Comparison of ENCODE assay signal across 19 cellular contexts in genomic region chr6:34232901-34233300, GRCh38. TPM values are rescaled to one million over a fixed set of nuclear protein-coding genes. Genes with fewer than 3 reads are reported as not detected.
DNase-seq lines count a peak whose midpoint lies in the region; ATAC-seq, FAIRE-seq and TF ChIP-seq lines count a peak whose summit lies in the region.
"Had no signal": no experiment of that assay in that cellular context is flagged by ENCODE, and none has a peak within 500 bp of the region (broad histone marks: within the 10 kb centered on the region; RNA-seq: fewer than 3 reads in every experiment).

No MANE protein-coding gene starts in this region.

- intact Hi-C loops in heart left ventricle (cut with DNase I): loop anchor here in 1 of 10 donors (5.0 kb wide), 1 partner anchor 36 kb away; no protein-coding TSS in a partner anchor
- intact Hi-C loops in pancreas (cut with DNase I): no loop called here
- intact Hi-C loops in prostate gland (cut with DNase I): no loop called here

- H3K9ac ChIP-seq in mesenchymal stem cell (ENCODE audit: low read length): peak overlapping the region; percentile 9
- no peak overlapping the region for H3K9ac ChIP-seq in SK-N-SH

- no peak overlapping the region for H2BK120ac ChIP-seq in mesenchymal stem cell (ENCODE audit: low read depth, low read length)

- peak overlapping the region; percentile 20 for H4K91ac ChIP-seq in mesenchymal stem cell (ENCODE audit: low read length)

- H3K27me3 ChIP-seq in cardiac muscle cell (no peaks in the 10 kb centered on the region), heart left ventricle (no peaks in the 10 kb centered on the region), mesenchymal stem cell (ENCODE audit: control insufficient read depth in 1 of 2, insufficient read depth in 1 of 2, low read length in 2 of 2) (no peaks in the 10 kb centered on the region), SK-N-SH (ENCODE audit: insufficient read depth) (no peaks in the 10 kb centered on the region), pancreas (no peaks in the 10 kb centered on the region), prostate gland (replicated peaks; ENCODE audit: insufficient read depth) (no peaks in the 10 kb centered on the region)

- no peak for TF ChIP-seq POLR2A in heart left ventricle (IDR thresholded peaks at IDR 0.05)
- no peak for TF ChIP-seq POLR2A in prostate gland (IDR thresholded peaks at IDR 0.05)

- H3K4me2 ChIP-seq in mesenchymal stem cell (ENCODE audit: low read length, poor library complexity, severe bottlenecking): no peak overlapping the region
- H3K4me2 ChIP-seq in SK-N-SH: no peak overlapping the region
- H3K4me2 ChIP-seq: A549 had no signal

- H2AFZ ChIP-seq in mesenchymal stem cell (ENCODE audit: low read depth, low read length) (no peak overlapping the region), SK-N-SH (ENCODE audit: low read depth) (no peak overlapping the region)

- H3K14ac ChIP-seq in mesenchymal stem cell (ENCODE audit: low read length in 2 of 2): no peak overlapping the region

- whole genome bisulfite sequencing in heart left ventricle, 4 donors: 78 to 82% (median 80%) methylated on average over 5 of the region's 5 CpGs
- WGBS in mesenchymal stem cell: 80% methylated on average over 5 of the region's 5 CpGs
- 92% methylated on average over 4 of the region's 5 CpGs for whole genome bisulfite sequencing in SK-N-SH (ENCODE audit: low lambda C conversion rate)
- 79 to 84% methylated on average over 5 of the region's 5 CpGs for WGBS in pancreas, 2 donors
- 92% methylated on average over 5 of the region's 5 CpGs for WGBS in prostate gland

- POLR2A ChIA-PET in SK-N-SH (lab: Yijun Ruan, JAX): interaction anchor here (1.4 kb wide), 1 partner anchor 9 kb away, joined by 5 read pairs; no protein-coding TSS in a partner anchor

- no peaks in the 10 kb centered on the region for H3K79me1 ChIP-seq in mesenchymal stem cell (replicated peaks; ENCODE audit: low read length, poor library complexity, severe bottlenecking)

- H3K9me3 ChIP-seq in cardiac muscle cell (ENCODE audit: low read depth) (no peaks in the 10 kb centered on the region), heart left ventricle (no peaks in the 10 kb centered on the region), mesenchymal stem cell (ENCODE audit: control insufficient read depth, low read length) (no peaks in the 10 kb centered on the region), SK-N-SH (no peaks in the 10 kb centered on the region), pancreas (no peaks in the 10 kb centered on the region), prostate gland (no peaks in the 10 kb centered on the region)
- H3K9me3 ChIP-seq: A549, thoracic aorta had no signal

- no peak for TF ChIP-seq EP300 in SK-N-SH (IDR thresholded peaks at IDR 0.05; ENCODE audit: borderline replicate concordance in 1 of 2, low read depth in 1 of 2, low read length in 1 of 2)

- H3K4me1 ChIP-seq in cardiac muscle cell (ENCODE audit: low read depth) (peaks cover 17% of the 10 kb centered on the region), heart left ventricle (peaks cover 0 to 18% (median 10%) of the 10 kb centered on the region in 12 donors), mesenchymal stem cell (ENCODE audit: control insufficient read depth, insufficient read depth, low read depth, low read length) (peaks cover 27% of the 10 kb centered on the region), SK-N-SH (ENCODE audit: control insufficient read depth in 1 of 2, insufficient read depth in 2 of 2, low read depth in 1 of 2, low read length in 1 of 2) (peaks cover 0 to 7% of the 10 kb centered on the region in 2 experiments; a peak in 2 of 4 replicates), pancreas (peaks cover 0 to 3% (median 0%) of the 10 kb centered on the region in 3 donors), prostate gland (replicated peaks) (no peaks in the 10 kb centered on the region)

- H3K27ac ChIP-seq in cardiac muscle cell: peak overlapping the region; percentile 95
- no peak overlapping the region for H3K27ac ChIP-seq in heart left ventricle
- H3K27ac ChIP-seq in mesenchymal stem cell (ENCODE audit: low read length, poor library complexity, severe bottlenecking): no peak overlapping the region
- no peak overlapping the region for H3K27ac ChIP-seq in SK-N-SH (ENCODE audit: low read depth in 2 of 2, low read length in 1 of 2)
- H3K27ac ChIP-seq in pancreas: no peak overlapping the region
- no peak overlapping the region for H3K27ac ChIP-seq in prostate gland

- no peaks in the 10 kb centered on the region for H4K20me1 ChIP-seq in SK-N-SH (ENCODE audit: insufficient read depth)

- H3F3A ChIP-seq in SK-N-SH (replicated peaks; ENCODE audit: insufficient read depth): peaks cover 10% of the 10 kb centered on the region

- H2BK15ac ChIP-seq in mesenchymal stem cell (ENCODE audit: low read depth, poor library complexity, severe bottlenecking): peak overlapping the region; percentile 48

- H4K8ac ChIP-seq in mesenchymal stem cell (ENCODE audit: low read length): peak overlapping the region; percentile 12

- peaks cover 5% of the 10 kb centered on the region for H3K79me2 ChIP-seq in SK-N-SH (ENCODE audit: insufficient read depth)

- H3K4me3 ChIP-seq in cardiac muscle cell (no peak overlapping the region), heart left ventricle (no peak overlapping the region), mesenchymal stem cell (ENCODE audit: insufficient read depth in 1 of 2, low read depth in 1 of 2, low read length in 2 of 2) (no peak overlapping the region), SK-N-SH (ENCODE audit: low read depth in 2 of 2, low read length in 1 of 2) (no peak overlapping the region), pancreas (no peak overlapping the region), prostate gland (no peak overlapping the region)
- H3K4me3 ChIP-seq: A549, thoracic aorta had no signal

- CTCF ChIA-PET in SK-N-SH (lab: Yijun Ruan, JAX): interaction anchor here (0.8 to 1.2 kb wide), 3 partner anchors 36 to 182 kb away, joined by 3 to 5 read pairs (median 3); no protein-coding TSS in a partner anchor

- FAIRE-seq in pancreas (lab: Jason Lieb, UNC): no peak
- FAIRE-seq: A549 had no signal

- no peak for TF ChIP-seq RAD21 in SK-N-SH (IDR thresholded peaks at IDR 0.05; ENCODE audit: low read length)

- H2BK5ac ChIP-seq in mesenchymal stem cell (ENCODE audit: low read depth, low read length, poor library complexity, severe bottlenecking): no peak overlapping the region

- TF ChIP-seq CTCF in cardiac muscle cell (IDR thresholded peaks at IDR 0.05; ENCODE audit: low read depth, low read length): no peak
- TF ChIP-seq CTCF in heart left ventricle (IDR thresholded peaks at IDR 0.05): no peak
- TF ChIP-seq CTCF in SK-N-SH (IDR thresholded peaks at IDR 0.05): no peak
- no peak for TF ChIP-seq CTCF in pancreas (IDR thresholded peaks at IDR 0.05)
- no peak for TF ChIP-seq CTCF in prostate gland (IDR thresholded peaks at IDR 0.05)

- DNase-seq in cardiac muscle cell (ENCODE audit: low read depth in 1 of 2, low spot score in 1 of 2) (peak in 1 of 2 donors; percentile 31), heart left ventricle (no peak), amniotic epithelial cell (ENCODE audit: low read depth) (peak; percentile 53), mesenchymal stem cell (no peak), H4 (ENCODE audit: low spot score) (no peak), SK-N-SH (no peak), pancreas (no peak), prostate gland (ENCODE audit: low spot score) (no peak)
- DNase-seq: activated CD4-positive, alpha-beta T cell treated with anti-CD3 and anti-CD28 coated beads for 48 hours; KG1; mammary epithelial cell; NCI-H1436; NK-92 treated with Interleukin-12 subunit alpha and Interleukin-12 subunit beta, amount 100 ng/mL, for 24 hours; SHP77 treated with DMSO at 0.1 percent for 48 hours; stimulated activated CD4-positive, alpha-beta T cell treated with anti-CD3 and anti-CD28 coated beads, Interleukin-4, amount 100 ng/mL, for 24 hours; T-helper 9 cell had no signal

- no peak overlapping the region for H2BK12ac ChIP-seq in mesenchymal stem cell (ENCODE audit: low read length in 2 of 2)

- H3K4ac ChIP-seq in mesenchymal stem cell (ENCODE audit: low read depth in 1 of 2, low read length in 2 of 2): no peak overlapping the region

- no peak overlapping the region for H3K23ac ChIP-seq in mesenchymal stem cell (ENCODE audit: low read length in 2 of 2)

- ATAC-seq in heart left ventricle: no peak
- ATAC-seq in pancreas: no peak
- ATAC-seq: A549, sciatic nerve had no signal

- H2AK5ac ChIP-seq in mesenchymal stem cell (ENCODE audit: low read length, severe bottlenecking): no peak overlapping the region

- no peaks in the 10 kb centered on the region for H3K9me2 ChIP-seq in SK-N-SH

- no peak overlapping the region for H3K18ac ChIP-seq in mesenchymal stem cell (ENCODE audit: low read depth in 1 of 2, low read length in 2 of 2)

- H3K36me3 ChIP-seq in cardiac muscle cell (no peaks in the 10 kb centered on the region), heart left ventricle (no peaks in the 10 kb centered on the region), mesenchymal stem cell (ENCODE audit: control insufficient read depth in 1 of 2, insufficient read depth in 2 of 2, low read depth in 1 of 2, low read length in 2 of 2) (no peaks in the 10 kb centered on the region), SK-N-SH (replicated peaks in 1 of 2; ENCODE audit: control insufficient read depth in 1 of 2, insufficient read depth in 2 of 2, low read length in 1 of 2) (no peaks in the 10 kb centered on the region), pancreas (no peaks in the 10 kb centered on the region), prostate gland (no peaks in the 10 kb centered on the region)
- H3K36me3 ChIP-seq: thoracic aorta had no signal

RNA-seq across cellular contexts. Expression of gene HMGA1, which starts 3.8 kb away (rescaled TPM):
- total RNA-seq in cardiac muscle cell (505 and 639 TPM in 2 replicates), heart left ventricle (10 to 100 TPM; 36.4 to 71.5 (median 44.8) TPM), pancreas (10 to 100 TPM; 19.0 to 38.7 (median 25.8) TPM), prostate gland (100 to 1,000 TPM in 1 of 2 donors, 10 to 100 TPM in 1; 29.4 to 139 TPM)
- polyA plus RNA-seq in cardiac muscle cell (341 and 384 TPM in 2 replicates), heart left ventricle (10 to 100 TPM; 23.0 to 76.1 TPM), SK-N-SH (2012; rRNA removed) (185 and 433 TPM in 2 replicates), pancreas (10 to 100 TPM; 17.0 to 19.7 TPM)
- polyA plus RNA-seq in mesenchymal stem cell (2013, experiment 1 of 2): 544 TPM
- polyA plus RNA-seq in mesenchymal stem cell (2013, experiment 2 of 2): 524 TPM
- 117 and 122 TPM in 2 replicates for total RNA-seq in H4 (2014; rRNA removed; shearing (Covaris generic))
- 168 and 262 TPM in 2 replicates for polyA plus RNA-seq in SK-N-SH (2012; cell fraction: cytosol; rRNA removed)
- 132 and 146 TPM in 2 replicates for polyA plus RNA-seq in SK-N-SH (2012; cell fraction: nucleus; rRNA removed)

RNA-seq across cellular contexts. Expression of gene SMIM29, which starts 15.9 kb away (rescaled TPM):
- total RNA-seq in cardiac muscle cell (13.1 and 13.4 TPM in 2 replicates), heart left ventricle (10 to 100 TPM; 18.4 to 37.4 (median 22.6) TPM), pancreas (10 to 100 TPM in 1 of 6 donors, 1 to 10 TPM in 5; 5.9 to 12.4 (median 7.1) TPM), prostate gland (10 to 100 TPM; 25.9 to 41.6 TPM)
- polyA plus RNA-seq in cardiac muscle cell (14.7 and 17.7 TPM in 2 replicates), heart left ventricle (10 to 100 TPM; 36.5 to 50.4 TPM), SK-N-SH (2012; rRNA removed) (50.2 and 52.2 TPM in 2 replicates), pancreas (10 to 100 TPM; 29.9 to 35.0 TPM)
- 47.1 TPM for polyA plus RNA-seq in mesenchymal stem cell (2013, experiment 1 of 2)
- polyA plus RNA-seq in mesenchymal stem cell (2013, experiment 2 of 2): 50.5 TPM
- 46.4 and 61.4 TPM in 2 replicates for total RNA-seq in H4 (2014; rRNA removed; shearing (Covaris generic))
- 20.6 and 31.3 TPM in 2 replicates for polyA plus RNA-seq in SK-N-SH (2012; cell fraction: cytosol; rRNA removed)
- polyA plus RNA-seq in SK-N-SH (2012; cell fraction: nucleus; rRNA removed): 41.8 and 68.7 TPM in 2 replicates
